Comparison of ENCODE assay signal across 15 cellular contexts in genomic region chr18:54734059-54734458, GRCh38.
DNase-seq lines count a peak whose midpoint lies in the region; ATAC-seq, FAIRE-seq and TF ChIP-seq lines count a peak whose summit lies in the region.
"Had no signal": no experiment of that assay in that cellular context is flagged by ENCODE, and none has a peak within 500 bp of the region (broad histone marks: within the 10 kb centered on the region; RNA-seq: fewer than 3 reads in every experiment).

No MANE protein-coding gene starts in this region.

- no peak overlapping the region for H2BK12ac ChIP-seq in H1 (ENCODE audit: low read depth, low read length)

- H3K14ac ChIP-seq in H1 (ENCODE audit: insufficient read length), result no peak overlapping the region

- 94% methylated on average over 3 of the region's 3 CpGs; no CpG with 5 or more reads in 1 of the 2 experiments for WGBS in H1 (ENCODE audit: extremely low coverage in 1 of 2, insufficient coverage in 1 of 2, insufficient read length in 1 of 2, insufficient replicate concordance in 2 of 2, low coverage in 1 of 2, low lambda C conversion rate in 2 of 2, missing lambda C conversion rate in 1 of 2), 2 experiments

- no peaks in the 10 kb centered on the region for H3K27me3 Mint-ChIP-seq in CD4-positive, alpha-beta T cell

- H4K91ac ChIP-seq in H1 (replicated peaks; ENCODE audit: insufficient read length, low read length), result no peak overlapping the region

- H3K27me3 ChIP-seq in H1 (replicated peaks in 1 of 4; ENCODE audit: control insufficient read depth in 3 of 4, extremely low read depth in 1 of 4, insufficient read depth in 3 of 4, low read length in 3 of 4), result no peaks in the 10 kb centered on the region
- H3K27me3 ChIP-seq in osteoblast (ENCODE audit: insufficient read depth, low read length), result no peaks in the 10 kb centered on the region
- no peaks in the 10 kb centered on the region for H3K27me3 ChIP-seq in CD4-positive, alpha-beta T cell (ENCODE audit: control insufficient read depth, insufficient read depth, low read length)
- H3K27me3 ChIP-seq: upper lobe of left lung had no signal

- H3K79me2 ChIP-seq in H1 (ENCODE audit: control insufficient read depth in 1 of 2, insufficient read depth in 2 of 2, low read length in 2 of 2), result no peaks in the 10 kb centered on the region
- no peaks in the 10 kb centered on the region for H3K79me2 ChIP-seq in osteoblast (ENCODE audit: insufficient read depth, low read length)

- H3K4me1 ChIP-seq in H1 (replicated peaks in 1 of 4; ENCODE audit: control insufficient read depth in 3 of 4, insufficient read depth in 4 of 4, low read length in 3 of 4), result no peaks in the 10 kb centered on the region
- peaks cover 25% of the 10 kb centered on the region for H3K4me1 ChIP-seq in osteoblast (ENCODE audit: insufficient read depth, low read length)
- H3K4me1 ChIP-seq: upper lobe of left lung had no signal

- no peak overlapping the region for H4K5ac ChIP-seq in H1 (ENCODE audit: insufficient read length, low read depth, low read length)

- H3K36me3 Mint-ChIP-seq in CD4-positive, alpha-beta T cell (ENCODE audit: low read depth), result no peaks in the 10 kb centered on the region

- no peak overlapping the region for H3K4ac ChIP-seq in H1 (replicated peaks; ENCODE audit: insufficient read length, low read depth, low read length)

- CTCF ChIA-PET in H1 (lab: Charles Lee; ENCODE audit: partially characterized antibody), result no interaction called here
- CTCF ChIA-PET in CD4-positive, alpha-beta T cell (lab: Charles Lee), result no interaction called here

- TF ChIP-seq POLR2A in NB4 (IDR thresholded peaks at IDR 0.05; ENCODE audit: extremely low read depth, insufficient read length) (no peak), H1 (IDR thresholded peaks at IDR 0.05; ENCODE audit: control extremely low read depth in 1 of 2, low read depth in 2 of 2, low read length in 2 of 2) (no peak)

- intact Hi-C loops in CD4-positive, alpha-beta T cell (cut with DNase I, micrococcal nuclease), result no loop called here

- no peak for TF ChIP-seq EP300 in H1 (IDR thresholded peaks at IDR 0.05; ENCODE audit: borderline replicate concordance in 1 of 2, low read depth in 2 of 2, low read length in 2 of 2)

- no peak overlapping the region for H4K8ac ChIP-seq in H1 (ENCODE audit: extremely low read depth, insufficient read depth, low read length)

- no peaks in the 10 kb centered on the region for H3K36me3 ChIP-seq in H1 (ENCODE audit: control insufficient read depth in 2 of 4, insufficient read depth in 4 of 4, low read length in 3 of 4)
- no peaks in the 10 kb centered on the region for H3K36me3 ChIP-seq in osteoblast (ENCODE audit: insufficient read depth, low read length)
- H3K36me3 ChIP-seq: neutrophil, upper lobe of left lung had no signal

- no peak overlapping the region for H3K4me3 Mint-ChIP-seq in CD4-positive, alpha-beta T cell
- H3K4me3 Mint-ChIP-seq: activated T-cell treated with anti-CD3 and anti-CD28 coated beads, Interleukin-2, amount 50 U/mL, for 72 hours; dendritic cell treated with granulocyte-macrophage colony-stimulating factor and Interleukin-4, amounts not matched to agents 40 ng/mL and 50 ng/mL, for 4 days had no signal

- no peaks in the 10 kb centered on the region for H3K4me1 Mint-ChIP-seq in CD4-positive, alpha-beta T cell (ENCODE audit: low read depth)

- H3K4me2 ChIP-seq in H1 (ENCODE audit: insufficient read depth in 1 of 2, low read depth in 2 of 2, low read length in 2 of 2) (no peak overlapping the region), osteoblast (ENCODE audit: insufficient read depth, low read length) (peak overlapping the region; percentile 35)

- no peak overlapping the region for H3K23ac ChIP-seq in H1 (ENCODE audit: insufficient read length)

- no peak for ATAC-seq in CD4-positive, alpha-beta T cell (ENCODE audit: poor library complexity)
- no peak for ATAC-seq in GM21737 (IDR thresholded peaks at IDR 0.05; ENCODE audit: unreplicated experiment)
- ATAC-seq: activated T-cell treated with anti-CD3 and anti-CD28 coated beads, Interleukin-2, amount 50 U/mL, for 72 hours had no signal

- H2BK120ac ChIP-seq in H1 (replicated peaks; ENCODE audit: low read depth, low read length), result no peak overlapping the region

- H2BK15ac ChIP-seq in H1 (ENCODE audit: low read length), result no peak overlapping the region

- H2AK5ac ChIP-seq in H1 (ENCODE audit: low read depth, low read length), result no peak overlapping the region

- H3K9me3 ChIP-seq in H1 (ENCODE audit: insufficient read depth in 2 of 2, low read depth in 1 of 2, low read length in 1 of 2) (no peaks in the 10 kb centered on the region), osteoblast (ENCODE audit: low read depth, low read length) (no peaks in the 10 kb centered on the region)
- no peaks in the 10 kb centered on the region for H3K9me3 ChIP-seq in CD4-positive, alpha-beta T cell (ENCODE audit: control insufficient read depth, low read length)
- H3K9me3 ChIP-seq: neutrophil, upper lobe of left lung had no signal

- no peak overlapping the region for H3K27ac Mint-ChIP-seq in CD4-positive, alpha-beta T cell
- H3K27ac Mint-ChIP-seq: activated T-cell treated with anti-CD3 and anti-CD28 coated beads, Interleukin-2, amount 50 U/mL, for 72 hours; dendritic cell treated with granulocyte-macrophage colony-stimulating factor and Interleukin-4, amounts not matched to agents 40 ng/mL and 50 ng/mL, for 4 days had no signal

- H4K20me1 ChIP-seq in H1 (replicated peaks in 1 of 2; ENCODE audit: control insufficient read depth in 1 of 2, insufficient read depth in 2 of 2, low read length in 2 of 2) (no peaks in the 10 kb centered on the region), osteoblast (ENCODE audit: insufficient read depth, low read length) (no peaks in the 10 kb centered on the region)

- H2AFZ ChIP-seq in H1 (ENCODE audit: low read length) (peak overlapping the region; percentile 44; the same call in 1 of the 2 replicates), osteoblast (ENCODE audit: low read length) (peak overlapping the region; percentile 13)

- no peaks in the 10 kb centered on the region for H3K23me2 ChIP-seq in H1 (ENCODE audit: low read depth, low read length)

- H3K27ac ChIP-seq in H1 (ENCODE audit: low read depth, low read length) (no peak overlapping the region), osteoblast (ENCODE audit: low read depth, low read length) (peak overlapping the region; percentile 63)
- H3K27ac ChIP-seq in CD4-positive, alpha-beta T cell (ENCODE audit: low read depth, low read length), result no peak overlapping the region
- H3K27ac ChIP-seq: neutrophil, upper lobe of left lung had no signal

- FAIRE-seq in H1 (lab: Jason Lieb, UNC) (no peak), GM19239 (lab: Jason Lieb, UNC) (no peak)

- no peak overlapping the region for H3K9ac ChIP-seq in H1 (replicated peaks in 1 of 4; ENCODE audit: extremely low read depth in 1 of 4, low read depth in 3 of 4, low read length in 3 of 4)

- H3K9me3 Mint-ChIP-seq in CD4-positive, alpha-beta T cell, result no peaks in the 10 kb centered on the region
- H3K9me3 Mint-ChIP-seq: dendritic cell treated with granulocyte-macrophage colony-stimulating factor and Interleukin-4, amounts not matched to agents 40 ng/mL and 50 ng/mL, for 4 days had no signal

- no peak overlapping the region for H3K4me3 ChIP-seq in NB4 (ENCODE audit: low read depth, low read length)
- H3K4me3 ChIP-seq in H1 (ENCODE audit: extremely low read depth in 1 of 4, insufficient read depth in 2 of 4, low read depth in 3 of 4, low read length in 4 of 4), result no peak overlapping the region
- no peak overlapping the region for H3K4me3 ChIP-seq in osteoblast (ENCODE audit: insufficient read depth, low read length)
- H3K4me3 ChIP-seq: upper lobe of left lung had no signal

- no peak for TF ChIP-seq RAD21 in H1 (IDR thresholded peaks at IDR 0.05 in 1 of 2, conservative IDR thresholded peaks at IDR 0.05 in 1 of 2; ENCODE audit: low read depth in 2 of 2, low read length in 2 of 2)

- peak; percentile 86 for DNase-seq in EL
- DNase-seq in NB4 (ENCODE audit: low read depth), result peak; percentile 44
- DNase-seq in H1 (ENCODE audit: low read depth in 1 of 2, low spot score in 2 of 2), result no peak
- DNase-seq in osteoblast (ENCODE audit: insufficient read length, low spot score, missing footprints), result no peak
- no peak for DNase-seq in CD4-positive, alpha-beta T cell
- no peak for DNase-seq in GM19239 (ENCODE audit: insufficient read length, low spot score)
- no peak for DNase-seq in NCI-H774 (lab: John Stamatoyannopoulos, UW)
- DNase-seq: activated T-cell treated with anti-CD3 and anti-CD28 coated beads, Interleukin-2, amount 50 U/mL, for 72 hours; DMS79 treated with DMSO at 0.1 percent for 48 hours; GOT3; NCI-H1417 treated with DMSO at 0.1 percent for 48 hours; upper lobe of left lung had no signal

- no peaks in the 10 kb centered on the region for H3K79me1 ChIP-seq in H1 (ENCODE audit: low read depth, low read length)

- H3K18ac ChIP-seq in H1 (ENCODE audit: extremely low read depth, low read length), result no peak overlapping the region

- H2BK5ac ChIP-seq in H1 (ENCODE audit: low read depth, low read length), result no peak overlapping the region

- no peak overlapping the region for H2BK20ac ChIP-seq in H1 (ENCODE audit: low read length)

- no peak for TF ChIP-seq CTCF in NB4 (IDR thresholded peaks at IDR 0.05; ENCODE audit: low read depth, low read length)
- TF ChIP-seq CTCF in H1 (IDR thresholded peaks at IDR 0.05; ENCODE audit: control extremely low read depth in 1 of 3, insufficient read depth in 1 of 3, low read depth in 1 of 3, low read length in 3 of 3), result no peak
- TF ChIP-seq CTCF in osteoblast (IDR thresholded peaks at IDR 0.05; ENCODE audit: extremely low read depth, low read depth, low read length), result no peak
- no peak for TF ChIP-seq CTCF in CD4-positive, alpha-beta T cell (IDR thresholded peaks at IDR 0.05)

- POLR2A ChIA-PET in H1 (lab: Charles Lee; ENCODE audit: partially characterized antibody), result no interaction called here
- POLR2A ChIA-PET in CD4-positive, alpha-beta T cell (lab: Charles Lee), result no interaction called here

- H3K56ac ChIP-seq in H1 (replicated peaks; ENCODE audit: insufficient read length, low read depth, low read length), result no peak overlapping the region

TF ChIP-seq in H1, 55 proteins besides CTCF, POLR2A, EP300 and RAD21 (continues in another document):
- TF ChIP-seq SRF (IDR thresholded peaks at IDR 0.05; ENCODE audit: low read depth, low read length) (no peak), HDAC6 (IDR thresholded peaks at IDR 0.05; ENCODE audit: low read depth, low read length) (no peak), YY1 (IDR thresholded peaks at IDR 0.05; ENCODE audit: low read depth, low read length) (no peak)

Comparison
In these comparisons a context has a peak if more than half of its experiments do, and no peak if none do; other contexts are left out.
1. DNase-seq: peak in EL (single experiment) and NB4 (single experiment); none in H1 (0 of 2), osteoblast (single experiment), CD4-positive, alpha-beta T cell (0 of 10), GM19239 (single experiment) and NCI-H774 (single experiment).